ENCODE assay signal across 1 cellular context in genomic region chr1:171485375-171486047, GRCh38.
TF ChIP-seq lines count a peak whose summit lies in the region.

Gene PRRC2C (plus strand): TSS chr1:171485530. CDS start chr1:171512089, 26,559 bp downstream.

TF ChIP-seq in HepG2, 621 proteins besides CTCF, POLR2A, EP300 and RAD21 (continued from another document and continues in another):
- TF ChIP-seq, protein P1, sequence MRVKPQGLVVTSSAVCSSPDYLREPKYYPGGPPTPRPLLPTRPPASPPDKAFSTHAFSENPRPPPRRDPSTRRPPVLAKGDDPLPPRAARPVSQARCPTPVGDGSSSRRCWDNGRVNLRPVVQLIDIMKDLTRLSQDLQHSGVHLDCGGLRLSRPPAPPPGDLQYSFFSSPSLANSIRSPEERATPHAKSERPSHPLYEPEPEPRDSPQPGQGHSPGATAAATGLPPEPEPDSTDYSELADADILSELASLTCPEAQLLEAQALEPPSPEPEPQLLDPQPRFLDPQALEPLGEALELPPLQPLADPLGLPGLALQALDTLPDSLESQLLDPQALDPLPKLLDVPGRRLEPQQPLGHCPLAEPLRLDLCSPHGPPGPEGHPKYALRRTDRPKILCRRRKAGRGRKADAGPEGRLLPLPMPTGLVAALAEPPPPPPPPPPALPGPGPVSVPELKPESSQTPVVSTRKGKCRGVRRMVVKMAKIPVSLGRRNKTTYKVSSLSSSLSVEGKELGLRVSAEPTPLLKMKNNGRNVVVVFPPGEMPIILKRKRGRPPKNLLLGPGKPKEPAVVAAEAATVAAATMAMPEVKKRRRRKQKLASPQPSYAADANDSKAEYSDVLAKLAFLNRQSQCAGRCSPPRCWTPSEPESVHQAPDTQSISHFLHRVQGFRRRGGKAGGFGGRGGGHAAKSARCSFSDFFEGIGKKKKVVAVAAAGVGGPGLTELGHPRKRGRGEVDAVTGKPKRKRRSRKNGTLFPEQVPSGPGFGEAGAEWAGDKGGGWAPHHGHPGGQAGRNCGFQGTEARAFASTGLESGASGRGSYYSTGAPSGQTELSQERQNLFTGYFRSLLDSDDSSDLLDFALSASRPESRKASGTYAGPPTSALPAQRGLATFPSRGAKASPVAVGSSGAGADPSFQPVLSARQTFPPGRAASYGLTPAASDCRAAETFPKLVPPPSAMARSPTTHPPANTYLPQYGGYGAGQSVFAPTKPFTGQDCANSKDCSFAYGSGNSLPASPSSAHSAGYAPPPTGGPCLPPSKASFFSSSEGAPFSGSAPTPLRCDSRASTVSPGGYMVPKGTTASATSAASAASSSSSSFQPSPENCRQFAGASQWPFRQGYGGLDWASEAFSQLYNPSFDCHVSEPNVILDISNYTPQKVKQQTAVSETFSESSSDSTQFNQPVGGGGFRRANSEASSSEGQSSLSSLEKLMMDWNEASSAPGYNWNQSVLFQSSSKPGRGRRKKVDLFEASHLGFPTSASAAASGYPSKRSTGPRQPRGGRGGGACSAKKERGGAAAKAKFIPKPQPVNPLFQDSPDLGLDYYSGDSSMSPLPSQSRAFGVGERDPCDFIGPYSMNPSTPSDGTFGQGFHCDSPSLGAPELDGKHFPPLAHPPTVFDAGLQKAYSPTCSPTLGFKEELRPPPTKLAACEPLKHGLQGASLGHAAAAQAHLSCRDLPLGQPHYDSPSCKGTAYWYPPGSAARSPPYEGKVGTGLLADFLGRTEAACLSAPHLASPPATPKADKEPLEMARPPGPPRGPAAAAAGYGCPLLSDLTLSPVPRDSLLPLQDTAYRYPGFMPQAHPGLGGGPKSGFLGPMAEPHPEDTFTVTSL (CRISPR knock-in tag; IDR thresholded peaks at IDR 0.05; ENCODE audit: borderline replicate concordance), result no peak; the same call in 1 of the 2 replicates
- TF ChIP-seq EZH2 (conservative IDR thresholded peaks at IDR 0.05; ENCODE audit: low read depth, low read length), result no peak
- no peak for TF ChIP-seq SRF (IDR thresholded peaks at IDR 0.05; ENCODE audit: low read depth, low read length)
- TF ChIP-seq UBTF (CRISPR knock-in tag; IDR thresholded peaks at IDR 0.05), result peak; percentile 83
- TF ChIP-seq, protein P2, sequence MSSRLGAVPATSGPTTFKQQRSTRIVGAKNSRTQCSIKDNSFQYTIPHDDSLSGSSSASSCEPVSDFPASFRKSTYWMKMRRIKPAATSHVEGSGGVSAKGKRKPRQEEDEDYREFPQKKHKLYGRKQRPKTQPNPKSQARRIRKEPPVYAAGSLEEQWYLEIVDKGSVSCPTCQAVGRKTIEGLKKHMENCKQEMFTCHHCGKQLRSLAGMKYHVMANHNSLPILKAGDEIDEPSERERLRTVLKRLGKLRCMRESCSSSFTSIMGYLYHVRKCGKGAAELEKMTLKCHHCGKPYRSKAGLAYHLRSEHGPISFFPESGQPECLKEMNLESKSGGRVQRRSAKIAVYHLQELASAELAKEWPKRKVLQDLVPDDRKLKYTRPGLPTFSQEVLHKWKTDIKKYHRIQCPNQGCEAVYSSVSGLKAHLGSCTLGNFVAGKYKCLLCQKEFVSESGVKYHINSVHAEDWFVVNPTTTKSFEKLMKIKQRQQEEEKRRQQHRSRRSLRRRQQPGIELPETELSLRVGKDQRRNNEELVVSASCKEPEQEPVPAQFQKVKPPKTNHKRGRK (CRISPR knock-in tag; IDR thresholded peaks at IDR 0.05), result no peak
- no peak for TF ChIP-seq ARNT2 (CRISPR knock-in tag; IDR thresholded peaks at IDR 0.05; ENCODE audit: low read depth)
- TF ChIP-seq HHEX (CRISPR knock-in tag; IDR thresholded peaks at IDR 0.05), result no peak; the same call in 1 of the 2 replicates
- TF ChIP-seq, protein P3, sequence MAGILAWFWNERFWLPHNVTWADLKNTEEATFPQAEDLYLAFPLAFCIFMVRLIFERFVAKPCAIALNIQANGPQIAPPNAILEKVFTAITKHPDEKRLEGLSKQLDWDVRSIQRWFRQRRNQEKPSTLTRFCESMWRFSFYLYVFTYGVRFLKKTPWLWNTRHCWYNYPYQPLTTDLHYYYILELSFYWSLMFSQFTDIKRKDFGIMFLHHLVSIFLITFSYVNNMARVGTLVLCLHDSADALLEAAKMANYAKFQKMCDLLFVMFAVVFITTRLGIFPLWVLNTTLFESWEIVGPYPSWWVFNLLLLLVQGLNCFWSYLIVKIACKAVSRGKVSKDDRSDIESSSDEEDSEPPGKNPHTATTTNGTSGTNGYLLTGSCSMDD (CRISPR knock-in tag; IDR thresholded peaks at IDR 0.05), result no peak
- TF ChIP-seq, protein P4, sequence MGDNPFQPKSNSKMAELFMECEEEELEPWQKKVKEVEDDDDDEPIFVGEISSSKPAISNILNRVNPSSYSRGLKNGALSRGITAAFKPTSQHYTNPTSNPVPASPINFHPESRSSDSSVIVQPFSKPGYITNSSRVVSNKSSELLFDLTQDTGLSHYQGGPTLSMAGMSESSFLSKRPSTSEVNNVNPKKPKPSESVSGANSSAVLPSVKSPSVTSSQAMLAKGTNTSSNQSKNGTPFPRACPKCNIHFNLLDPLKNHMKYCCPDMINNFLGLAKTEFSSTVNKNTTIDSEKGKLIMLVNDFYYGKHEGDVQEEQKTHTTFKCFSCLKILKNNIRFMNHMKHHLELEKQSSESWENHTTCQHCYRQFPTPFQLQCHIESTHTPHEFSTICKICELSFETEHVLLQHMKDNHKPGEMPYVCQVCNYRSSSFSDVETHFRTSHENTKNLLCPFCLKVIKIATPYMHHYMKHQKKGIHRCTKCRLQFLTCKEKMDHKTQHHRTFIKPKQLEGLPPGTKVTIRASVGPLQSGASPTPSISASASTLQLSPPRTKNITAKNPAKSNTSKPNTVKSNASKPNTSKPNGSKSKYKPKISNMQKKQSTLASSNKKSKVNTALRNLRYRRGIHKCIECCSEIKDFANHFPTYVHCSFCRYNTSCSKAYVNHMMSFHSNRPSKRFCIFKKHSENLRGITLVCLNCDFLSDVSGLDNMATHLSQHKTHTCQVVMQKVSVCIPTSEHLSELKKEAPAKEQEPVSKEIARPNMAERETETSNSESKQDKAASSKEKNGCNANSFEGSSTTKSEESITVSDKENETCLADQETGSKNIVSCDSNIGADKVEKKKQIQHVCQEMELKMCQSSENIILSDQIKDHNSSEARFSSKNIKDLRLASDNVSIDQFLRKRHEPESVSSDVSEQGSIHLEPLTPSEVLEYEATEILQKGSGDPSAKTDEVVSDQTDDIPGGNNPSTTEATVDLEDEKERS (CRISPR knock-in tag; IDR thresholded peaks at IDR 0.05), result no peak
- peak; percentile 92 for TF ChIP-seq CREM (IDR thresholded peaks at IDR 0.05)
- no peak for TF ChIP-seq CREM (CRISPR knock-in tag; IDR thresholded peaks at IDR 0.05)
- peak; percentile 50; the same call in 1 of the 2 replicates for TF ChIP-seq ZNF225 (CRISPR knock-in tag; IDR thresholded peaks at IDR 0.05)
- TF ChIP-seq IKZF1 (IDR thresholded peaks at IDR 0.05), result no peak
- peak; percentile 86 for TF ChIP-seq ZNF607 (CRISPR knock-in tag; IDR thresholded peaks at IDR 0.05; ENCODE audit: borderline replicate concordance)
- peak; percentile 62 for TF ChIP-seq ERF (CRISPR knock-in tag; IDR thresholded peaks at IDR 0.05)
- no peak for TF ChIP-seq ZNF34 (CRISPR knock-in tag; IDR thresholded peaks at IDR 0.05; ENCODE audit: borderline replicate concordance)
- TF ChIP-seq HDAC1 (CRISPR knock-in tag; IDR thresholded peaks at IDR 0.05), result peak; percentile 76
- peak; percentile 94 for TF ChIP-seq ATF1 (CRISPR knock-in tag; IDR thresholded peaks at IDR 0.05)
- TF ChIP-seq, protein P5, sequence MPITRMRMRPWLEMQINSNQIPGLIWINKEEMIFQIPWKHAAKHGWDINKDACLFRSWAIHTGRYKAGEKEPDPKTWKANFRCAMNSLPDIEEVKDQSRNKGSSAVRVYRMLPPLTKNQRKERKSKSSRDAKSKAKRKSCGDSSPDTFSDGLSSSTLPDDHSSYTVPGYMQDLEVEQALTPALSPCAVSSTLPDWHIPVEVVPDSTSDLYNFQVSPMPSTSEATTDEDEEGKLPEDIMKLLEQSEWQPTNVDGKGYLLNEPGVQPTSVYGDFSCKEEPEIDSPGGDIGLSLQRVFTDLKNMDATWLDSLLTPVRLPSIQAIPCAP (CRISPR knock-in tag; IDR thresholded peaks at IDR 0.05; ENCODE audit: low read depth), result no peak
- peak; percentile 67 for TF ChIP-seq CBX1 (IDR thresholded peaks at IDR 0.05; ENCODE audit: low read depth)
- no peak for TF ChIP-seq MZF1 (CRISPR knock-in tag; IDR thresholded peaks at IDR 0.05; ENCODE audit: borderline replicate concordance)
- peak; percentile 70 for TF ChIP-seq XRCC5 (optimal IDR thresholded peaks at IDR 0.05; ENCODE audit: low read length)
- no peak for TF ChIP-seq SP140L (CRISPR knock-in tag; IDR thresholded peaks at IDR 0.05; ENCODE audit: borderline replicate concordance)
- peak; percentile 13; the same call in 1 of the 2 replicates for TF ChIP-seq ATF7 (IDR thresholded peaks at IDR 0.05)
- TF ChIP-seq ATF7 (CRISPR knock-in tag; IDR thresholded peaks at IDR 0.05), result no peak; the same call in 1 of the 2 replicates
- 0 out of 2 replicates have a peak, but pooled peaks have one; percentile 52 for TF ChIP-seq RXRB (CRISPR knock-in tag; IDR thresholded peaks at IDR 0.05; ENCODE audit: borderline replicate concordance)
- TF ChIP-seq, protein P6, sequence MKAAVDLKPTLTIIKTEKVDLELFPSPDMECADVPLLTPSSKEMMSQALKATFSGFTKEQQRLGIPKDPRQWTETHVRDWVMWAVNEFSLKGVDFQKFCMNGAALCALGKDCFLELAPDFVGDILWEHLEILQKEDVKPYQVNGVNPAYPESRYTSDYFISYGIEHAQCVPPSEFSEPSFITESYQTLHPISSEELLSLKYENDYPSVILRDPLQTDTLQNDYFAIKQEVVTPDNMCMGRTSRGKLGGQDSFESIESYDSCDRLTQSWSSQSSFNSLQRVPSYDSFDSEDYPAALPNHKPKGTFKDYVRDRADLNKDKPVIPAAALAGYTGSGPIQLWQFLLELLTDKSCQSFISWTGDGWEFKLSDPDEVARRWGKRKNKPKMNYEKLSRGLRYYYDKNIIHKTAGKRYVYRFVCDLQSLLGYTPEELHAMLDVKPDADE (CRISPR knock-in tag; IDR thresholded peaks at IDR 0.05), result no peak
- 0 out of 2 replicates have a peak, but pooled peaks have one; percentile 42 for TF ChIP-seq ZNF33B (CRISPR knock-in tag; IDR thresholded peaks at IDR 0.05)
- peak; percentile 78 for TF ChIP-seq ZNF891 (CRISPR knock-in tag; IDR thresholded peaks at IDR 0.05)
- TF ChIP-seq ZMYM4 (CRISPR knock-in tag; IDR thresholded peaks at IDR 0.05), result peak; percentile 99
- TF ChIP-seq ZNF704 (CRISPR knock-in tag; IDR thresholded peaks at IDR 0.05; ENCODE audit: borderline replicate concordance), result no peak; the same call in 1 of the 2 replicates
- peak; percentile 97 for TF ChIP-seq NAIF1 (CRISPR knock-in tag; IDR thresholded peaks at IDR 0.05; ENCODE audit: borderline replicate concordance)
- TF ChIP-seq RELA (CRISPR knock-in tag; IDR thresholded peaks at IDR 0.05), result no peak
- peak; percentile 53; the same call in 1 of the 2 replicates for TF ChIP-seq MEIS2 (CRISPR knock-in tag; IDR thresholded peaks at IDR 0.05)
- no peak for TF ChIP-seq ZNF354B (CRISPR knock-in tag; IDR thresholded peaks at IDR 0.05)
- TF ChIP-seq ZNF251 (CRISPR knock-in tag; IDR thresholded peaks at IDR 0.05), result no peak
- TF ChIP-seq FOXK2 (IDR thresholded peaks at IDR 0.05), result no peak
- TF ChIP-seq GATA4 (IDR thresholded peaks at IDR 0.05; ENCODE audit: borderline replicate concordance, low read depth), result no peak
- TF ChIP-seq ZNF558 (CRISPR knock-in tag; IDR thresholded peaks at IDR 0.05; ENCODE audit: borderline replicate concordance), result peak; percentile 41; the same call in 1 of the 2 replicates
- TF ChIP-seq U2AF2 (IDR thresholded peaks at IDR 0.05; ENCODE audit: low read depth, low read length), result no peak
- 0 out of 2 replicates have a peak, but pooled peaks have one; percentile 2 for TF ChIP-seq ESRRA (CRISPR knock-in tag; IDR thresholded peaks at IDR 0.05; ENCODE audit: low read depth)
- TF ChIP-seq ZNF598 (CRISPR knock-in tag; IDR thresholded peaks at IDR 0.05; ENCODE audit: borderline replicate concordance), result peak; percentile 65; the same call in 1 of the 2 replicates
- no peak for TF ChIP-seq ZNF367 (CRISPR knock-in tag; IDR thresholded peaks at IDR 0.05; ENCODE audit: borderline replicate concordance)
- no peak for TF ChIP-seq PAF1 (CRISPR knock-in tag; IDR thresholded peaks at IDR 0.05)
- no peak for TF ChIP-seq DMTF1 (CRISPR knock-in tag; IDR thresholded peaks at IDR 0.05)
- 0 out of 2 replicates have a peak, but pooled peaks have one; percentile 63 for TF ChIP-seq ZNF20 (CRISPR knock-in tag; IDR thresholded peaks at IDR 0.05)
